Comparison of ENCODE assay signal across 10 cellular contexts in the genomic region with DNA sequence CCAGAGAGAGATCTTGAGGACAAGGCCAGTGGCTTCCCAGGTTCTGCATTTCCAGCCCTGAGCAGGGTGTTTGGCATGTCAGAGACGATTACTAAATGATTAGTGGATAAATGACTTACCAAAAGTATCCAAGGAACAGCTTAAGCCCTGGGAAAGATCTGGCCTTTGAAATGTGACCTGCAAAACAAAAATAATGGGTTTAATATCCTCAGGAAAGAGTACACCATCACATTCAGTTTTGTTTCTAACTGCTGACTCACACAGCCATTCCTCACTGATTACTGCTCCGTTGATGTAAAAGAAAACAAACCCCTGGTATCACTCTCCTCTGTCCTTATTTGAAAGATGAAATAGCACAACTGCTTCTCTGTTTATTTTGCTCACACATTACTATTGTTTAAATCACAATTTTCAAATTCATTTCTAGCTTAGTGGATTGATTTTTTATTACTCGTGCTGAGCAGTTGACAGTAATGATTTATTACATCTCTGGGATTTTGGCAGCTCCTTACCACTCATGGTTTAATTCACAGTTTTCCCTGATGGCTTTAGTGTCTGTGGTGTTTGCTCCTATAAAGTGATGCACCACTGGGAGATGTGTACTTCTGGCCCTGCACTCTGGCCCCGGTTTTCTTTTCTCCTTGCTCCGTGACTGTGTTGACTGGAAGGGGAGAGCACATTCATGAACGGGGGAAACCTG.
DNase-seq lines count a peak whose midpoint lies in the region; ATAC-seq and TF ChIP-seq lines count a peak whose summit lies in the region.
"Had no signal": no experiment of that assay in that cellular context is flagged by ENCODE, and none has a peak within 500 bp of the region (broad histone marks: within the 10 kb centered on the region; RNA-seq: fewer than 3 reads in every experiment).

No MANE protein-coding gene starts in this region.

- peak; percentile 9 for DNase-seq in ELF-1 (ENCODE audit: low read depth, low spot score)
- peak; percentile 36 for DNase-seq in NCI-H446 treated with DMSO at 0.1 percent for 48 hours (lab: John Stamatoyannopoulos, UW)
- peak; percentile 71 to 92 for DNase-seq in dermis microvascular lymphatic vessel endothelial cell (ENCODE audit: low read depth in 2 of 2)
- DNase-seq in osteoblast (ENCODE audit: insufficient read length, low spot score, missing footprints) = peak; percentile 78
- no peak for DNase-seq in activated naive CD4-positive, alpha-beta T cell treated with Interleukin-2 at 50 U/mL for 16 hours
- DNase-seq in activated CD4-positive, alpha-beta T cell treated with anti-CD3 and anti-CD28 coated beads for 36 hours = no peak
- DNase-seq: DMS79 treated with DMSO at 0.1 percent for 48 hours, NCI-H2171 treated with DMSO at 0.1 percent for 48 hours had no signal

- H3K4me1 Mint-ChIP-seq in activated CD4-positive, alpha-beta T cell treated with anti-CD3 and anti-CD28 coated beads for 36 hours = no peaks in the 10 kb centered on the region

- H3K9me3 ChIP-seq in osteoblast (ENCODE audit: low read depth, low read length) = no peaks in the 10 kb centered on the region

- H3K27ac Mint-ChIP-seq in activated CD4-positive, alpha-beta T cell treated with anti-CD3 and anti-CD28 coated beads for 36 hours = no peak overlapping the region

- H3K36me3 ChIP-seq in osteoblast (ENCODE audit: insufficient read depth, low read length) = no peaks in the 10 kb centered on the region

- no peaks in the 10 kb centered on the region for H3K27me3 ChIP-seq in osteoblast (ENCODE audit: insufficient read depth, low read length)

- no peaks in the 10 kb centered on the region for H3K79me2 ChIP-seq in osteoblast (ENCODE audit: insufficient read depth, low read length)

- no peak overlapping the region for H3K4me3 ChIP-seq in osteoblast (ENCODE audit: insufficient read depth, low read length)

- no peaks in the 10 kb centered on the region for H3K36me3 Mint-ChIP-seq in activated CD4-positive, alpha-beta T cell treated with anti-CD3 and anti-CD28 coated beads for 36 hours (ENCODE audit: low read depth)

- no peaks in the 10 kb centered on the region for H3K9me3 Mint-ChIP-seq in activated CD4-positive, alpha-beta T cell treated with anti-CD3 and anti-CD28 coated beads for 36 hours (ENCODE audit: low read depth)

- H3K4me2 ChIP-seq in osteoblast (ENCODE audit: insufficient read depth, low read length) = peak overlapping the region; percentile 37

- POLR2A ChIA-PET in activated CD4-positive, alpha-beta T cell treated with anti-CD3 and anti-CD28 coated beads for 36 hours (lab: Charles Lee) = no interaction called here

- no peaks in the 10 kb centered on the region for H4K20me1 ChIP-seq in osteoblast (ENCODE audit: insufficient read depth, low read length)

- CTCF ChIA-PET in activated CD4-positive, alpha-beta T cell treated with anti-CD3 and anti-CD28 coated beads for 36 hours (lab: Charles Lee) = no interaction called here

- H2AFZ ChIP-seq in osteoblast (ENCODE audit: low read length) = no peak overlapping the region

- no peak for TF ChIP-seq CTCF in osteoblast (IDR thresholded peaks at IDR 0.05; ENCODE audit: extremely low read depth, low read depth, low read length)

- no peak for ATAC-seq in GM18498 (IDR thresholded peaks at IDR 0.05; ENCODE audit: unreplicated experiment)
- ATAC-seq in activated CD4-positive, alpha-beta T cell treated with anti-CD3 and anti-CD28 coated beads for 36 hours = no peak
- ATAC-seq in GM18909 (IDR thresholded peaks at IDR 0.05; ENCODE audit: poor library complexity, unreplicated experiment) = no peak

- intact Hi-C loops in activated CD4-positive, alpha-beta T cell treated with anti-CD3 and anti-CD28 coated beads for 36 hours (cut with DNase I, micrococcal nuclease) = no loop called here

- H3K4me3 Mint-ChIP-seq in activated CD4-positive, alpha-beta T cell treated with anti-CD3 and anti-CD28 coated beads for 36 hours = no peak overlapping the region

- peak overlapping the region; percentile 81 for H3K27ac ChIP-seq in osteoblast (ENCODE audit: low read depth, low read length)

- H3K27me3 Mint-ChIP-seq in activated CD4-positive, alpha-beta T cell treated with anti-CD3 and anti-CD28 coated beads for 36 hours = no peaks in the 10 kb centered on the region

- peaks cover 7% of the 10 kb centered on the region for H3K4me1 ChIP-seq in osteoblast (ENCODE audit: insufficient read depth, low read length)

Comparison
In these comparisons a context has a peak if more than half of its experiments do, and no peak if none do; other contexts are left out.
1. DNase-seq: peak in ELF-1 (single experiment), NCI-H446 treated with DMSO at 0.1 percent for 48 hours (single experiment), dermis microvascular lymphatic vessel endothelial cell (2 of 2) and osteoblast (single experiment); none in activated naive CD4-positive, alpha-beta T cell treated with Interleukin-2 at 50 U/mL for 16 hours (single experiment) and activated CD4-positive, alpha-beta T cell treated with anti-CD3 and anti-CD28 coated beads for 36 hours (single experiment).